In genomic region chr1:205701405-205701804, GRCh38 we compare ENCODE assay signal across 31 cellular contexts. TPM values are rescaled to one million over a fixed set of nuclear protein-coding genes. Genes with fewer than 3 reads are reported as not detected.
A peak's percentile ranks its signal among the peaks of the same experiment; 100 is the strongest.
DNase-seq lines count a peak whose midpoint lies in the region; ATAC-seq and TF ChIP-seq lines count a peak whose summit lies in the region.
"Had no signal": no experiment of that assay in that cellular context is flagged by ENCODE, and none has a peak within 500 bp of the region (broad histone marks: within the 10 kb centered on the region; RNA-seq: fewer than 3 reads in every experiment).

No MANE protein-coding gene starts in this region.

- no peaks in the 10 kb centered on the region for H3K9me3 ChIP-seq in BLaER1 treated with 17β-estradiol and CSF1 and Interleukin-3, amounts not matched to agents 10 nM and 100 nM (replicated peaks in 1 of 11)
- no peaks in the 10 kb centered on the region for H3K9me3 ChIP-seq in NT2/D1 (ENCODE audit: insufficient read depth, low read length)
- no peaks in the 10 kb centered on the region for H3K9me3 ChIP-seq in endodermal cell (ENCODE audit: control insufficient read depth, low read length)
- H3K9me3 ChIP-seq in CD4-positive, alpha-beta T cell (ENCODE audit: control insufficient read depth, low read length): no peaks in the 10 kb centered on the region
- H3K9me3 ChIP-seq: adrenal gland, BE2C, Caco-2, esophagus squamous epithelium, HAP-1, right lobe of liver, suprapubic skin, upper lobe of right lung had no signal

- CTCF ChIA-PET in CD4-positive, alpha-beta T cell (lab: Charles Lee): interaction anchor here (0.7 kb wide), 1 partner anchor 90 kb away, joined by 3 read pairs; no protein-coding TSS in a partner anchor

- peak overlapping the region; percentile 25 to 91 (median 86); a peak in 20 of 22 replicates for H3K4me2 ChIP-seq in BLaER1 treated with 17β-estradiol and CSF1 and Interleukin-3, amounts not matched to agents 10 nM and 100 nM

- no peak overlapping the region for H3K4me3 Mint-ChIP-seq in endodermal cell
- no peak overlapping the region for H3K4me3 Mint-ChIP-seq in mesothelial cell of epicardium
- H3K4me3 Mint-ChIP-seq in CD4-positive, alpha-beta T cell: no peak overlapping the region
- H3K4me3 Mint-ChIP-seq: activated B cell treated with CpG ODN at 0.5 μM for 24 hours; activated naive CD4-positive, alpha-beta T cell treated with anti-CD3 and anti-CD28 coated beads for 36 hours; activated T-helper 1 cell treated with anti-CD3 and anti-CD28 coated beads, Interleukin-12 subunit alpha, Interleukin-12 subunit beta, Interleukin-2, Interleukin-4 antibody, amounts not matched to agents 30 ng/mL and 10 ng/mL and 1 ng/mL, durations not matched to agents 14 hours and 24 hours and 36 hours had no signal

- H3K4me3 ChIP-seq in BLaER1 treated with 17β-estradiol and CSF1 and Interleukin-3, amounts not matched to agents 10 nM and 100 nM: peak overlapping the region in 2 of 10 experiments; percentile 9 to 10; a peak in 1 of 20 replicates
- no peak overlapping the region for H3K4me3 ChIP-seq in NT2/D1 (ENCODE audit: insufficient read length, low read depth)
- H3K4me3 ChIP-seq in endodermal cell (ENCODE audit: low read length): no peak overlapping the region
- H3K4me3 ChIP-seq: adrenal gland, esophagus squamous epithelium, HAP-1, right lobe of liver, suprapubic skin, upper lobe of right lung had no signal

- peak overlapping the region in 5 of 11 experiments; percentile 19 to 62 (median 50); a peak in 8 of 22 replicates for H3K9ac ChIP-seq in BLaER1 treated with 17β-estradiol and CSF1 and Interleukin-3, amounts not matched to agents 10 nM and 100 nM
- peak overlapping the region; percentile 26 for H3K9ac ChIP-seq in NT2/D1 (ENCODE audit: insufficient read length, low read depth)
- no peak overlapping the region for H3K9ac ChIP-seq in endodermal cell (ENCODE audit: extremely low read depth, low read length, poor library complexity, severe bottlenecking)

- H3K9me3 Mint-ChIP-seq in endodermal cell (no peaks in the 10 kb centered on the region), mesothelial cell of epicardium (no peaks in the 10 kb centered on the region)
- no peaks in the 10 kb centered on the region for H3K9me3 Mint-ChIP-seq in CD4-positive, alpha-beta T cell
- H3K9me3 Mint-ChIP-seq: activated B cell treated with CpG ODN at 0.5 μM for 24 hours; activated naive CD4-positive, alpha-beta T cell treated with anti-CD3 and anti-CD28 coated beads for 36 hours; activated T-helper 1 cell treated with anti-CD3 and anti-CD28 coated beads, Interleukin-12 subunit alpha, Interleukin-12 subunit beta, Interleukin-2, Interleukin-4 antibody, amounts not matched to agents 30 ng/mL and 10 ng/mL and 1 ng/mL, durations not matched to agents 14 hours and 24 hours and 36 hours had no signal

- H3K27ac Mint-ChIP-seq in endodermal cell (peak overlapping the region; percentile 59), mesothelial cell of epicardium (peak overlapping the region; percentile 69)
- H3K27ac Mint-ChIP-seq in CD4-positive, alpha-beta T cell: no peak overlapping the region
- H3K27ac Mint-ChIP-seq: activated B cell treated with CpG ODN at 0.5 μM for 24 hours; activated naive CD4-positive, alpha-beta T cell treated with anti-CD3 and anti-CD28 coated beads for 36 hours had no signal

- H3K4me1 ChIP-seq in BLaER1 treated with 17β-estradiol and CSF1 and Interleukin-3, amounts not matched to agents 10 nM and 100 nM: peaks cover 49 to 69% (median 59%) of the 10 kb centered on the region in 10 experiments
- peaks cover 18% of the 10 kb centered on the region for H3K4me1 ChIP-seq in NT2/D1 (ENCODE audit: insufficient read depth, insufficient read length)
- peaks cover 15% of the 10 kb centered on the region for H3K4me1 ChIP-seq in endodermal cell (ENCODE audit: control insufficient read depth, insufficient read depth, low read length)
- H3K4me1 ChIP-seq: BE2C, HAP-1, suprapubic skin had no signal

- no peaks in the 10 kb centered on the region for H3K27me3 Mint-ChIP-seq in endodermal cell (ENCODE audit: insufficient read depth)
- H3K27me3 Mint-ChIP-seq in mesothelial cell of epicardium (ENCODE audit: low read depth): no peaks in the 10 kb centered on the region
- H3K27me3 Mint-ChIP-seq in CD4-positive, alpha-beta T cell: peaks cover 11% of the 10 kb centered on the region

- peaks cover 0 to 7% (median 0%) of the 10 kb centered on the region in 11 experiments; a peak in 3 of 22 replicates for H3K27me3 ChIP-seq in BLaER1 treated with 17β-estradiol and CSF1 and Interleukin-3, amounts not matched to agents 10 nM and 100 nM
- H3K27me3 ChIP-seq in NT2/D1 (ENCODE audit: insufficient read depth, insufficient read length) (no peaks in the 10 kb centered on the region), endodermal cell (ENCODE audit: control insufficient read depth, insufficient read depth, low read length, poor library complexity, severe bottlenecking) (no peaks in the 10 kb centered on the region)
- no peaks in the 10 kb centered on the region for H3K27me3 ChIP-seq in CD4-positive, alpha-beta T cell (ENCODE audit: control insufficient read depth, insufficient read depth, low read length)
- H3K27me3 ChIP-seq: adrenal gland, BE2C, esophagus squamous epithelium, right lobe of liver, suprapubic skin, upper lobe of right lung had no signal

- peaks cover 0 to 51% (median 9%) of the 10 kb centered on the region in 11 experiments; a peak in 10 of 22 replicates for H4K20me1 ChIP-seq in BLaER1 treated with 17β-estradiol and CSF1 and Interleukin-3, amounts not matched to agents 10 nM and 100 nM

- intact Hi-C loops in CD4-positive, alpha-beta T cell (cut with DNase I, micrococcal nuclease): no loop called here

- ATAC-seq in HG02588 (IDR thresholded peaks at IDR 0.05; ENCODE audit: unreplicated experiment): no peak
- ATAC-seq in CD4-positive, alpha-beta T cell (ENCODE audit: poor library complexity): no peak
- ATAC-seq: PC-3 had no signal

- DNase-seq in NT2/D1 (ENCODE audit: low read depth, low spot score) (no peak), endodermal cell (no peak), mesothelial cell of epicardium (ENCODE audit: low spot score in 2 of 2, unreplicated experiment in 2 of 2) (no peak), NCI-H1048 (lab: John Stamatoyannopoulos, UW) (no peak), SKM-1 (lab: John Stamatoyannopoulos, UW; ENCODE audit: unreplicated experiment) (no peak)
- DNase-seq in CD4-positive, alpha-beta T cell: no peak
- DNase-seq: ACHN; activated B cell treated with CpG ODN at 0.5 μM for 24 hours; activated CD4-positive, alpha-beta T cell treated with anti-CD3 and anti-CD28 coated beads, Interleukin-2, amount 50 U/mL, for 48 hours; activated CD8-positive, alpha-beta memory T cell treated with anti-CD3 and anti-CD28 coated beads, Interleukin-2, amount 50 U/mL, for 4 hours; activated naive CD4-positive, alpha-beta T cell treated with anti-CD3 and anti-CD28 coated beads for 36 hours; BE2C; Caco-2; DMS79; effector memory CD4-positive, alpha-beta T cell; esophagus squamous epithelium; islet precursor cell; NCI-H1694; NCI-H510A treated with DMSO at 0.1 percent for 48 hours; PC-3; right lobe of liver; stimulated activated CD4-positive, alpha-beta T cell treated with anti-CD3 and anti-CD28 coated beads, Interleukin-12 subunit alpha, Interleukin-12 subunit beta, amount 100 ng/mL, for 4 hours; stimulated activated CD4-positive, alpha-beta T cell treated with anti-CD3 and anti-CD28 coated beads, Interleukin-4, amount 100 ng/mL, for 1 hour; T-helper 9 cell; upper lobe of right lung had no signal

- H3K36me3 Mint-ChIP-seq in endodermal cell (ENCODE audit: low read depth) (peaks cover 14% of the 10 kb centered on the region), mesothelial cell of epicardium (peaks cover 5% of the 10 kb centered on the region)
- H3K36me3 Mint-ChIP-seq in CD4-positive, alpha-beta T cell (ENCODE audit: low read depth): peaks cover 7% of the 10 kb centered on the region

- POLR2A ChIA-PET in CD4-positive, alpha-beta T cell (lab: Charles Lee): no interaction called here

- peak overlapping the region in 8 of 11 experiments; percentile 13 to 75 (median 55); a peak in 16 of 22 replicates for H3K27ac ChIP-seq in BLaER1 treated with 17β-estradiol and CSF1 and Interleukin-3, amounts not matched to agents 10 nM and 100 nM
- peak overlapping the region; percentile 60 for H3K27ac ChIP-seq in endodermal cell (ENCODE audit: low read depth, low read length)
- no peak overlapping the region for H3K27ac ChIP-seq in CD4-positive, alpha-beta T cell (ENCODE audit: low read depth, low read length)
- H3K27ac ChIP-seq: adrenal gland, esophagus squamous epithelium, right lobe of liver, suprapubic skin, upper lobe of right lung had no signal

- WGBS in endodermal cell (ENCODE audit: insufficient coverage in 1 of 2, insufficient read length in 1 of 2), 2 experiments: 65 to 74% methylated on average over 2 of the region's 2 CpGs

- H3K4me1 Mint-ChIP-seq in endodermal cell: peaks cover 41% of the 10 kb centered on the region
- H3K4me1 Mint-ChIP-seq in mesothelial cell of epicardium: peaks cover 15% of the 10 kb centered on the region
- peaks cover 6% of the 10 kb centered on the region for H3K4me1 Mint-ChIP-seq in CD4-positive, alpha-beta T cell (ENCODE audit: low read depth)

- H3K36me3 ChIP-seq in BLaER1 treated with 17β-estradiol and CSF1 and Interleukin-3, amounts not matched to agents 10 nM and 100 nM: peaks cover 0 to 19% (median 0%) of the 10 kb centered on the region in 11 experiments; a peak in 7 of 22 replicates
- H3K36me3 ChIP-seq in NT2/D1 (ENCODE audit: insufficient read depth, insufficient read length, low read length) (peaks cover 19% of the 10 kb centered on the region), endodermal cell (ENCODE audit: control insufficient read depth, insufficient read depth, low read length) (peaks cover 45% of the 10 kb centered on the region)
- H3K36me3 ChIP-seq: adrenal gland, BE2C, right lobe of liver, suprapubic skin, upper lobe of right lung had no signal

- no peak for TF ChIP-seq CTCF in endodermal cell (conservative IDR thresholded peaks at IDR 0.05)
- no peak for TF ChIP-seq CTCF in mesothelial cell of epicardium (IDR thresholded peaks at IDR 0.05; ENCODE audit: unreplicated experiment)
- TF ChIP-seq CTCF in CD4-positive, alpha-beta T cell (IDR thresholded peaks at IDR 0.05): no peak

RNA-seq across cellular contexts. Expression of gene SLC45A3, which starts 21.1 kb away (rescaled TPM):
- 10 to 100 TPM in 1 of 2 donors, 1 to 10 TPM in 1; 7.9 to 10.2 TPM for total RNA-seq in endodermal cell
- polyA plus RNA-seq in endodermal cell (2013, experiment 1 of 2): 22.4 TPM
- polyA plus RNA-seq in endodermal cell (2013, experiment 2 of 2): 17.5 TPM
- total RNA-seq in mesothelial cell of epicardium: 7.0 to 7.5 TPM (median 7.1 TPM) in 3 replicates
- under 1 TPM in 1 of 2 experiments, not detected in 1; 0.11 TPM for total RNA-seq in CD4-positive, alpha-beta T cell

RNA-seq across cellular contexts. Expression of gene NUCKS1, which starts 48.6 kb away (rescaled TPM):
- total RNA-seq in endodermal cell (100 to 1,000 TPM; 380 to 532 TPM), mesothelial cell of epicardium (280 to 304 TPM (median 289 TPM) in 3 replicates)
- polyA plus RNA-seq in endodermal cell (2013, experiment 1 of 2): 267 TPM
- 284 TPM for polyA plus RNA-seq in endodermal cell (2013, experiment 2 of 2)
- 10 to 100 TPM; 80.6 to 84.7 TPM for total RNA-seq in CD4-positive, alpha-beta T cell
